In the genomic region with DNA sequence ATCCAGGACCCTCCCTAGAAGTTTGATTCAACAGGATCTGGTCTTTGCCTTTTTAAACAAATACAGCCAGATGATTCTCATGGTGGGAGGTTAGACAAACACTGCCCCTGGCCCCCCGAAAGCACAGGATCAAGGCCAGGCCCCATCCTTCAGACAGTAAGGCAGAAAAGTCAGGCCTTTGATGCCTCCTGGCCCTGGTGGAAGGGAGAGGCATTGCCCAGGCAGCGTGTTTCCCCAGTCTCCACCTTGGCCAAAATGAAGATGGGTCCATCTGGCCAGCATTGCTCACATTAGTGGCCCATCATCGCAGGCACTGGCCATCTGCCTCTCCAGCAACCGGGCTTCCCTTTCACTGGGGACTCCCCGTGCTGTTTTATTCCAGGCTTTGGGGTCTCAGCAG, we compare ENCODE assay signal across 21 cellular contexts. TPM values are rescaled to one million over a fixed set of nuclear protein-coding genes. Genes with fewer than 3 reads are reported as not detected.
DNase-seq lines count a peak whose midpoint lies in the region; ATAC-seq and TF ChIP-seq lines count a peak whose summit lies in the region.
"Had no signal": no experiment of that assay in that cellular context is flagged by ENCODE, and none has a peak within 500 bp of the region (broad histone marks: within the 10 kb centered on the region; RNA-seq: fewer than 3 reads in every experiment).

No MANE protein-coding gene starts in this region.

- H3K9me3 ChIP-seq in BE2C (no peaks in the 10 kb centered on the region), PC-9 (ENCODE audit: insufficient read depth, low read depth) (no peaks in the 10 kb centered on the region), endodermal cell (ENCODE audit: control insufficient read depth, low read length) (no peaks in the 10 kb centered on the region)
- H3K9me3 ChIP-seq: A549, BLaER1, SJCRH30 had no signal

- no peak overlapping the region for H2AFZ ChIP-seq in PC-9

- no peak for TF ChIP-seq POLR2A in GM18505 (IDR thresholded peaks at IDR 0.05; ENCODE audit: borderline replicate concordance, extremely low read depth, insufficient read depth, insufficient read length)

- H3K4me1 ChIP-seq in BE2C (peaks cover 10% of the 10 kb centered on the region), PC-9 (replicated peaks; ENCODE audit: insufficient read depth) (peaks cover 36% of the 10 kb centered on the region), endodermal cell (ENCODE audit: control insufficient read depth, insufficient read depth, low read length) (peaks cover 8% of the 10 kb centered on the region)
- H3K4me1 ChIP-seq: SJCRH30 had no signal

- POLR2A ChIA-PET in PC-9 (lab: Charles Lee; ENCODE audit: unreplicated experiment), result no interaction called here

- peak; percentile 19; the same call in 1 of the 2 replicates for TF ChIP-seq CTCF in BE2C (IDR thresholded peaks at IDR 0.05; ENCODE audit: low read depth, low read length)
- peak; percentile 22; the same call in 1 of the 3 replicates for TF ChIP-seq CTCF in GM12872 (IDR thresholded peaks at IDR 0.05; ENCODE audit: insufficient read depth, low read depth, low read length)
- TF ChIP-seq CTCF in PC-9 (conservative IDR thresholded peaks at IDR 0.05), result no peak
- TF ChIP-seq CTCF in endodermal cell (conservative IDR thresholded peaks at IDR 0.05), result peak; percentile 63

- BruUV-seq in PC-9 (replicated peaks; lab: Mats Ljungman, UMichigan), result no TSS peak

- ATAC-seq in GM19455 (IDR thresholded peaks at IDR 0.05; ENCODE audit: unreplicated experiment) (no peak), GM18505 (IDR thresholded peaks at IDR 0.05; ENCODE audit: unreplicated experiment) (no peak)
- ATAC-seq: CD8-positive, alpha-beta T cell; GM12878; PC-3 had no signal

- H3K27ac ChIP-seq in PC-9 (no peak overlapping the region), endodermal cell (ENCODE audit: low read depth, low read length) (no peak overlapping the region)
- H3K27ac ChIP-seq: A549, BLaER1, HL-60, SJCRH30 had no signal

- peaks cover 93% of the 10 kb centered on the region for H3K79me2 ChIP-seq in PC-9 (ENCODE audit: low read depth)

- H3K36me3 Mint-ChIP-seq in endodermal cell (ENCODE audit: low read depth), result peaks cover 9% of the 10 kb centered on the region
- H3K36me3 Mint-ChIP-seq: CD8-positive, alpha-beta T cell had no signal

- peak overlapping the region; percentile 98 for H3K4me2 ChIP-seq in PC-9
- H3K4me2 ChIP-seq: A549, BLaER1 had no signal

- H3K36me3 ChIP-seq in BE2C (no peaks in the 10 kb centered on the region; the same call in 1 of the 2 replicates), PC-9 (ENCODE audit: low read depth) (peaks cover 63% of the 10 kb centered on the region), endodermal cell (ENCODE audit: control insufficient read depth, insufficient read depth, low read length) (peaks cover 36% of the 10 kb centered on the region)
- H3K36me3 ChIP-seq: BLaER1 had no signal

- 87 to 90% methylated on average over 5 of the region's 5 CpGs for WGBS in endodermal cell (ENCODE audit: insufficient coverage in 1 of 2, insufficient read length in 1 of 2), 2 experiments

- H3K4me1 Mint-ChIP-seq in endodermal cell, result peaks cover 26% of the 10 kb centered on the region

- no peak overlapping the region for H3K27ac Mint-ChIP-seq in endodermal cell
- H3K27ac Mint-ChIP-seq: CD8-positive, alpha-beta T cell; IgD-negative memory B cell had no signal

- H3K9ac ChIP-seq in endodermal cell (ENCODE audit: extremely low read depth, low read length, poor library complexity, severe bottlenecking), result no peak overlapping the region
- H3K9ac ChIP-seq: BLaER1 had no signal

- H3K9me2 ChIP-seq in PC-9 (ENCODE audit: insufficient read depth), result no peaks in the 10 kb centered on the region

- H3K4me3 ChIP-seq in BE2C (ENCODE audit: low read depth, low read length) (no peak overlapping the region), PC-9 (peak overlapping the region; percentile 98; the same call in 1 of the 2 replicates), endodermal cell (ENCODE audit: low read length) (no peak overlapping the region)
- H3K4me3 ChIP-seq: A549, BLaER1, GM12878, SJCRH30 had no signal

- peaks cover 39% of the 10 kb centered on the region for H3F3A ChIP-seq in PC-9 (ENCODE audit: insufficient read depth, low read depth)

- peaks cover 13% of the 10 kb centered on the region for H3K27me3 Mint-ChIP-seq in endodermal cell (ENCODE audit: insufficient read depth)

- H3K9me3 Mint-ChIP-seq in endodermal cell, result no peaks in the 10 kb centered on the region
- H3K9me3 Mint-ChIP-seq: CD8-positive, alpha-beta T cell; IgD-negative memory B cell had no signal

- no peak overlapping the region for H3K4me3 Mint-ChIP-seq in endodermal cell
- H3K4me3 Mint-ChIP-seq: CD8-positive, alpha-beta T cell had no signal

- H4K20me1 ChIP-seq in PC-9 (ENCODE audit: insufficient read depth), result peaks cover 84% of the 10 kb centered on the region

- CTCF ChIA-PET in PC-9 (lab: Charles Lee), result no interaction called here

- DNase-seq in BE2C (no peak), PC-9 (no peak), endodermal cell (no peak), mucosa of gallbladder (ENCODE audit: low spot score) (no peak), NCI-H345 treated with DMSO at 0.1 percent for 48 hours (lab: John Stamatoyannopoulos, UW; ENCODE audit: unreplicated experiment) (no peak)
- DNase-seq: Calu3; CD8-positive, alpha-beta T cell; Karpas-422; NCI-H1417 treated with DMSO at 0.1 percent for 48 hours; NCI-H187 treated with DMSO at 0.1 percent for 48 hours; NCI-H526; PC-3 had no signal

- intact Hi-C loops in PC-9 (cut with micrococcal nuclease; ENCODE audit: unreplicated experiment), result loop anchor here (10.0 kb wide), 1 partner anchor 414 kb away; no protein-coding TSS in a partner anchor

- H3K27me3 ChIP-seq in BE2C, result no peaks in the 10 kb centered on the region
- no peaks in the 10 kb centered on the region for H3K27me3 ChIP-seq in PC-9 (ENCODE audit: insufficient read depth, low read depth)
- no peaks in the 10 kb centered on the region for H3K27me3 ChIP-seq in endodermal cell (ENCODE audit: control insufficient read depth, insufficient read depth, low read length, poor library complexity, severe bottlenecking)
- H3K27me3 ChIP-seq: SJCRH30 had no signal

RNA-seq across cellular contexts. Expression of a gene that starts 4.3 kb away (rescaled TPM):
- 95.1 TPM for polyA plus RNA-seq in BE2C (2012; ENCODE audit: insufficient read depth, insufficient read length, low read depth)
- 439 and 495 TPM in 2 replicates for total RNA-seq in PC-9 (2021)
- 100 to 1,000 TPM in 1 of 2 donors, 10 to 100 TPM in 1; 75.7 to 146 TPM for total RNA-seq in endodermal cell
- 55.0 TPM for polyA plus RNA-seq in endodermal cell (2013, experiment 1 of 2)
- polyA plus RNA-seq in endodermal cell (2013, experiment 2 of 2), result 66.7 TPM
- 74.8 TPM for total RNA-seq in mucosa of gallbladder
